In the genomic region with DNA sequence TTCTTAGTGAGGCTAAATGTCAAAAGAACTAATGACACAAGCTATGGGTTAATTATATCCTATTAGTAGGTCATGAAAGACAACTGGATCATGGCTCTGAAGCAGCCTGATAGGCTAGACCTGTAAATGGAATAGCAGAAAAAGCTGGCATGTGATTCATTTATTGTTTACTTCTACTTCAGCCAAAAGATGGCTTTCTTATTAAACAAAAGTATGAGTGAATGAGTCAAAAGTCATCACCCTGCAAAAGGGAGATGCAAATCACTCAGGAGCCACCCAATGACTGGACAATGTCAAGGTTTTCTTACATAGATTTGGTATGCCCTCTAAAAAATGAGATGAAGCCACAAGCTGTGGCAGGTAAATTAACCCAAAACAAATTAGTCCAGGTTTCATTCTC, we compare ENCODE assay signal across 2 cellular contexts.
TF ChIP-seq lines count a peak whose summit lies in the region.

No MANE protein-coding gene starts in this region.

TF ChIP-seq in SK-N-SH, 30 proteins besides CTCF, POLR2A, EP300 and RAD21 (continued from another document):
- TF ChIP-seq NFIC (IDR thresholded peaks at IDR 0.05; ENCODE audit: borderline replicate concordance) (no peak), POLR2AphosphoS5 (IDR thresholded peaks at IDR 0.05; ENCODE audit: low read depth, low read length) (no peak), FOXJ3 (CRISPR knock-in tag; IDR thresholded peaks at IDR 0.05) (no peak), FOSL2 (IDR thresholded peaks at IDR 0.05; ENCODE audit: borderline replicate concordance, low read depth) (no peak), EZH2phosphoT487 (IDR thresholded peaks at IDR 0.05; ENCODE audit: borderline replicate concordance, low read depth) (no peak), RCOR1 (IDR thresholded peaks at IDR 0.05; ENCODE audit: low read length) (no peak), MXI1 (IDR thresholded peaks at IDR 0.05; ENCODE audit: low read depth, low read length) (no peak), RFX5 (IDR thresholded peaks at IDR 0.05; ENCODE audit: low read length) (no peak), MAX (IDR thresholded peaks at IDR 0.05; ENCODE audit: low read depth) (no peak), PBX3 (IDR thresholded peaks at IDR 0.05) (no peak), TEAD4 (IDR thresholded peaks at IDR 0.05; ENCODE audit: borderline replicate concordance, insufficient read depth) (no peak), ZBTB33 (IDR thresholded peaks at IDR 0.05; ENCODE audit: borderline replicate concordance, low read depth) (no peak), GATA2 (CRISPR knock-in tag; IDR thresholded peaks at IDR 0.05) (no peak), JUND (IDR thresholded peaks at IDR 0.05) (no peak)

TF ChIP-seq in SK-N-SH treated with all-trans-retinoic acid at 6 μM for 48 hours, 23 proteins besides CTCF, POLR2A, EP300 and RAD21 (continued from another document):
- TF ChIP-seq, protein P1, sequence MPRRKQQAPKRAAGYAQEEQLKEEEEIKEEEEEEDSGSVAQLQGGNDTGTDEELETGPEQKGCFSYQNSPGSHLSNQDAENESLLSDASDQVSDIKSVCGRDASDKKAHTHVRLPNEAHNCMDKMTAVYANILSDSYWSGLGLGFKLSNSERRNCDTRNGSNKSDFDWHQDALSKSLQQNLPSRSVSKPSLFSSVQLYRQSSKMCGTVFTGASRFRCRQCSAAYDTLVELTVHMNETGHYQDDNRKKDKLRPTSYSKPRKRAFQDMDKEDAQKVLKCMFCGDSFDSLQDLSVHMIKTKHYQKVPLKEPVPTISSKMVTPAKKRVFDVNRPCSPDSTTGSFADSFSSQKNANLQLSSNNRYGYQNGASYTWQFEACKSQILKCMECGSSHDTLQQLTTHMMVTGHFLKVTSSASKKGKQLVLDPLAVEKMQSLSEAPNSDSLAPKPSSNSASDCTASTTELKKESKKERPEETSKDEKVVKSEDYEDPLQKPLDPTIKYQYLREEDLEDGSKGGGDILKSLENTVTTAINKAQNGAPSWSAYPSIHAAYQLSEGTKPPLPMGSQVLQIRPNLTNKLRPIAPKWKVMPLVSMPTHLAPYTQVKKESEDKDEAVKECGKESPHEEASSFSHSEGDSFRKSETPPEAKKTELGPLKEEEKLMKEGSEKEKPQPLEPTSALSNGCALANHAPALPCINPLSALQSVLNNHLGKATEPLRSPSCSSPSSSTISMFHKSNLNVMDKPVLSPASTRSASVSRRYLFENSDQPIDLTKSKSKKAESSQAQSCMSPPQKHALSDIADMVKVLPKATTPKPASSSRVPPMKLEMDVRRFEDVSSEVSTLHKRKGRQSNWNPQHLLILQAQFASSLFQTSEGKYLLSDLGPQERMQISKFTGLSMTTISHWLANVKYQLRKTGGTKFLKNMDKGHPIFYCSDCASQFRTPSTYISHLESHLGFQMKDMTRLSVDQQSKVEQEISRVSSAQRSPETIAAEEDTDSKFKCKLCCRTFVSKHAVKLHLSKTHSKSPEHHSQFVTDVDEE (CRISPR knock-in tag; IDR thresholded peaks at IDR 0.05), result no peak
- TF ChIP-seq TOX (CRISPR knock-in tag; IDR thresholded peaks at IDR 0.05; ENCODE audit: borderline replicate concordance) (no peak), ZNF70 (CRISPR knock-in tag; IDR thresholded peaks at IDR 0.05) (no peak), PPARA (CRISPR knock-in tag; IDR thresholded peaks at IDR 0.05; ENCODE audit: borderline replicate concordance) (no peak), ZNF565 (CRISPR knock-in tag; conservative IDR thresholded peaks at IDR 0.05; ENCODE audit: low read depth) (no peak), BACH2 (CRISPR knock-in tag; IDR thresholded peaks at IDR 0.05; ENCODE audit: borderline replicate concordance) (no peak), ZC3H10 (CRISPR knock-in tag; IDR thresholded peaks at IDR 0.05) (no peak), ISL1 (CRISPR knock-in tag; IDR thresholded peaks at IDR 0.05) (no peak), SNAI2 (CRISPR knock-in tag; IDR thresholded peaks at IDR 0.05) (no peak), GLIS3 (CRISPR knock-in tag; IDR thresholded peaks at IDR 0.05) (no peak), ESRRG (CRISPR knock-in tag; IDR thresholded peaks at IDR 0.05) (no peak), POU6F1 (CRISPR knock-in tag; IDR thresholded peaks at IDR 0.05; ENCODE audit: borderline replicate concordance, low read depth) (no peak)
- TF ChIP-seq, protein P2, sequence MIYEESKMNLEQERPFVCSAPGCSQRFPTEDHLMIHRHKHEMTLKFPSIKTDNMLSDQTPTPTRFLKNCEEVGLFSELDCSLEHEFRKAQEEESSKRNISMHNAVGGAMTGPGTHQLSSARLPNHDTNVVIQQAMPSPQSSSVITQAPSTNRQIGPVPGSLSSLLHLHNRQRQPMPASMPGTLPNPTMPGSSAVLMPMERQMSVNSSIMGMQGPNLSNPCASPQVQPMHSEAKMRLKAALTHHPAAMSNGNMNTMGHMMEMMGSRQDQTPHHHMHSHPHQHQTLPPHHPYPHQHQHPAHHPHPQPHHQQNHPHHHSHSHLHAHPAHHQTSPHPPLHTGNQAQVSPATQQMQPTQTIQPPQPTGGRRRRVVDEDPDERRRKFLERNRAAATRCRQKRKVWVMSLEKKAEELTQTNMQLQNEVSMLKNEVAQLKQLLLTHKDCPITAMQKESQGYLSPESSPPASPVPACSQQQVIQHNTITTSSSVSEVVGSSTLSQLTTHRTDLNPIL (CRISPR knock-in tag; IDR thresholded peaks at IDR 0.05; ENCODE audit: low read depth), result no peak
